Comparison of ENCODE assay signal across 14 cellular contexts in genomic region chr12:109832534-109833306, GRCh38. TPM values are rescaled to one million over a fixed set of nuclear protein-coding genes. Genes with fewer than 3 reads are reported as not detected.
DNase-seq lines count a peak whose midpoint lies in the region; ATAC-seq and TF ChIP-seq lines count a peak whose summit lies in the region.
"Had no signal": no experiment of that assay in that cellular context is flagged by ENCODE, and none has a peak within 500 bp of the region (broad histone marks: within the 10 kb centered on the region; RNA-seq: fewer than 3 reads in every experiment).

No MANE protein-coding gene starts in this region.

- no peaks in the 10 kb centered on the region for H3K9me3 Mint-ChIP-seq in endodermal cell
- H3K9me3 Mint-ChIP-seq: stimulated activated naive CD8-positive, alpha-beta T cell treated with anti-CD3 and anti-CD28 coated beads, Interleukin-15, Interleukin-2, amounts not matched to agents 100 ng/mL and 50 ng/mL, for 24 hours; T-cell had no signal

- no peaks in the 10 kb centered on the region for H3K36me3 Mint-ChIP-seq in endodermal cell (ENCODE audit: low read depth)
- H3K36me3 Mint-ChIP-seq: T-cell had no signal

- H3K36me3 ChIP-seq in NT2/D1 (ENCODE audit: insufficient read depth, insufficient read length, low read length) (no peaks in the 10 kb centered on the region), endodermal cell (ENCODE audit: control insufficient read depth, insufficient read depth, low read length) (no peaks in the 10 kb centered on the region), lung (ENCODE audit: control insufficient read depth in 2 of 2, insufficient read depth in 2 of 2, low read length in 2 of 2) (no peaks in the 10 kb centered on the region), tibial artery (no peaks in the 10 kb centered on the region)

- peak overlapping the region; percentile 64 for H3K4me3 Mint-ChIP-seq in endodermal cell
- H3K4me3 Mint-ChIP-seq: stimulated activated naive CD8-positive, alpha-beta T cell treated with anti-CD3 and anti-CD28 coated beads, Interleukin-15, Interleukin-2, amounts not matched to agents 100 ng/mL and 50 ng/mL, for 24 hours had no signal

- H3K27me3 Mint-ChIP-seq in endodermal cell (ENCODE audit: insufficient read depth) = no peaks in the 10 kb centered on the region

- H3K27ac ChIP-seq in endodermal cell (ENCODE audit: low read depth, low read length) (no peak overlapping the region), lung (ENCODE audit: low read depth in 1 of 2, low read length in 1 of 2) (no peak overlapping the region), tibial artery (no peak overlapping the region)

- intact Hi-C loops in tibial artery (cut with DNase I; ENCODE audit: low total_unique reads) = no loop called here

- no peak for TF ChIP-seq CTCF in endodermal cell (conservative IDR thresholded peaks at IDR 0.05)
- no peak for TF ChIP-seq CTCF in lung (IDR thresholded peaks at IDR 0.05; ENCODE audit: control extremely low read depth, extremely low read depth)
- TF ChIP-seq CTCF in tibial artery (IDR thresholded peaks at IDR 0.05) = no peak

- H3K9me3 ChIP-seq in NT2/D1 (ENCODE audit: insufficient read depth, low read length) (no peaks in the 10 kb centered on the region), endodermal cell (ENCODE audit: control insufficient read depth, low read length) (no peaks in the 10 kb centered on the region), lung (ENCODE audit: control insufficient read depth in 2 of 2, insufficient read depth in 1 of 2, low read length in 1 of 2) (no peaks in the 10 kb centered on the region), tibial artery (no peaks in the 10 kb centered on the region)

- H3K4me3 ChIP-seq in NT2/D1 (ENCODE audit: insufficient read length, low read depth) (peak overlapping the region; percentile 65), endodermal cell (ENCODE audit: low read length) (peak overlapping the region; percentile 79), lung (peak overlapping the region; percentile 1), tibial artery (peak overlapping the region; percentile 35 to 45)

- H3K9ac ChIP-seq in NT2/D1 (ENCODE audit: insufficient read length, low read depth) = peak overlapping the region; percentile 68
- H3K9ac ChIP-seq in endodermal cell (ENCODE audit: extremely low read depth, low read length, poor library complexity, severe bottlenecking) = peak overlapping the region; percentile 25

- no peak for DNase-seq in NT2/D1 (ENCODE audit: low read depth, low spot score)
- DNase-seq in endodermal cell = no peak
- no peak for DNase-seq in lung (ENCODE audit: low spot score)
- no peak for DNase-seq in tibial artery
- no peak for DNase-seq in effector CD8-positive, alpha-beta T cell (lab: John Stamatoyannopoulos, UW)
- no peak for DNase-seq in activated naive CD4-positive, alpha-beta T cell treated with Interleukin-2 at 50 U/mL for 16 hours
- DNase-seq: amniotic stem cell, DND-41, NCI-H510A treated with DMSO at 0.1 percent for 48 hours, T-cell had no signal

- H3K27ac Mint-ChIP-seq in endodermal cell = no peak overlapping the region
- H3K27ac Mint-ChIP-seq: stimulated activated naive CD8-positive, alpha-beta T cell treated with anti-CD3 and anti-CD28 coated beads, Interleukin-15, Interleukin-2, amounts not matched to agents 100 ng/mL and 50 ng/mL, for 24 hours; T-cell had no signal

- H3K27me3 ChIP-seq in NT2/D1 (ENCODE audit: insufficient read depth, insufficient read length) (no peaks in the 10 kb centered on the region), endodermal cell (ENCODE audit: control insufficient read depth, insufficient read depth, low read length, poor library complexity, severe bottlenecking) (no peaks in the 10 kb centered on the region), lung (ENCODE audit: control insufficient read depth, insufficient read depth) (no peaks in the 10 kb centered on the region), tibial artery (peaks cover 0 to 61% of the 10 kb centered on the region in 2 donors)

- WGBS in endodermal cell (ENCODE audit: insufficient coverage in 1 of 2, insufficient read length in 1 of 2), 2 experiments = 34 to 56% methylated on average over 7 to 28 of the region's 31 CpGs
- WGBS in lung, 2 donors = 23 to 28% methylated on average over 31 of the region's 31 CpGs

- peaks cover 3% of the 10 kb centered on the region for H3K4me1 ChIP-seq in NT2/D1 (ENCODE audit: insufficient read depth, insufficient read length)
- H3K4me1 ChIP-seq in endodermal cell (ENCODE audit: control insufficient read depth, insufficient read depth, low read length) = no peaks in the 10 kb centered on the region
- no peaks in the 10 kb centered on the region for H3K4me1 ChIP-seq in lung (ENCODE audit: control insufficient read depth in 2 of 2, insufficient read depth in 2 of 2, low read length in 2 of 2)
- H3K4me1 ChIP-seq in tibial artery = peaks cover 0 to 13% (median 8%) of the 10 kb centered on the region in 4 donors

- H3K4me1 Mint-ChIP-seq in endodermal cell = peaks cover 13% of the 10 kb centered on the region

- ATAC-seq in lung (ENCODE audit: insufficient read depth, low FRiP score) (no peak), HG03442 (IDR thresholded peaks at IDR 0.05; ENCODE audit: unreplicated experiment) (no peak), HG03108 (IDR thresholded peaks at IDR 0.05; ENCODE audit: unreplicated experiment) (no peak)
- ATAC-seq: T-cell had no signal

RNA-seq across cellular contexts. Expression of gene TRPV4, which starts 0.5 kb away (rescaled TPM):
- total RNA-seq in endodermal cell = 10 to 100 TPM; 14.0 to 14.2 TPM
- 2.4 TPM for polyA plus RNA-seq in endodermal cell (2013, experiment 1 of 2)
- 2.6 TPM for polyA plus RNA-seq in endodermal cell (2013, experiment 2 of 2)
- total RNA-seq in lung = 1 to 10 TPM; 2.1 to 6.5 TPM
- polyA plus RNA-seq in lung = 1 to 10 TPM; 1.9 to 2.3 TPM
- total RNA-seq: activated CD8-positive, alpha-beta memory T cell treated with anti-CD3 and anti-CD28 coated beads for 36 hours; T-cell had no signal

RNA-seq across cellular contexts. Expression of gene GLTP, which starts 47.6 kb away (rescaled TPM):
- total RNA-seq in endodermal cell (10 to 100 TPM; 15.2 to 20.9 TPM), lung (10 to 100 TPM; 35.5 to 49.2 TPM)
- polyA plus RNA-seq in endodermal cell (2013, experiment 1 of 2) = 21.3 TPM
- 20.8 TPM for polyA plus RNA-seq in endodermal cell (2013, experiment 2 of 2)
- polyA plus RNA-seq in lung = 10 to 100 TPM; 31.2 to 46.1 TPM

Comparison
In these comparisons a context has a peak if more than half of its experiments do, and no peak if none do; other contexts are left out.
1. H3K4me3 ChIP-seq: peak in every context shown above with its lines; median percentile 79 in endodermal cell; 65 in NT2/D1; 40 in tibial artery; 1 in lung.